ENCODE assay signal across 8 cellular contexts in genomic region chr15:63046927-63047760, GRCh38. TPM values are rescaled to one million over a fixed set of nuclear protein-coding genes. Genes with fewer than 3 reads are reported as not detected.
A peak's percentile ranks its signal among the peaks of the same experiment; 100 is the strongest.
DNase-seq lines count a peak whose midpoint lies in the region; ATAC-seq and TF ChIP-seq lines count a peak whose summit lies in the region.

No MANE protein-coding gene starts in this region.

- H3K4me1 ChIP-seq in naive thymus-derived CD4-positive, alpha-beta T cell (ENCODE audit: control insufficient read depth in 2 of 2, insufficient read depth in 2 of 2, low read length in 2 of 2) = peaks cover 9 to 16% of the 10 kb centered on the region in 2 donors

- POLR2A ChIA-PET in naive thymus-derived CD4-positive, alpha-beta T cell (lab: Charles Lee) = interaction anchor here (1.5 to 1.7 kb wide), 3 partner anchors 46 to 145 kb away, joined by 4 to 8 read pairs (median 6); partner anchors contain the start of gene RPS27L

- ATAC-seq in naive thymus-derived CD4-positive, alpha-beta T cell = no peak
- ATAC-seq in HG03565 (IDR thresholded peaks at IDR 0.05; ENCODE audit: unreplicated experiment) = no peak

- peak overlapping the region; percentile 99 for H3K4me3 ChIP-seq in AG10803 (ENCODE audit: low read length)
- H3K4me3 ChIP-seq in LNCaP clone FGC (ENCODE audit: low read depth, low read length) = peak overlapping the region; percentile 93
- no peak overlapping the region for H3K4me3 ChIP-seq in naive thymus-derived CD4-positive, alpha-beta T cell (ENCODE audit: low read length)

- peaks cover 17 to 29% of the 10 kb centered on the region in 2 donors for H3K27me3 ChIP-seq in naive thymus-derived CD4-positive, alpha-beta T cell (ENCODE audit: control insufficient read depth in 2 of 2, insufficient read depth in 2 of 2, low read length in 2 of 2)

- H3K27ac Mint-ChIP-seq in chondrocyte (ENCODE audit: unreplicated experiment) = peak overlapping the region; percentile 96
- H3K27ac Mint-ChIP-seq in naive thymus-derived CD4-positive, alpha-beta T cell = peak overlapping the region in 6 of 9 donors; percentile 25 to 85 (median 59)

- CTCF ChIA-PET in naive thymus-derived CD4-positive, alpha-beta T cell (lab: Charles Lee) = interaction anchor here (0.7 to 4.8 kb wide), 12 partner anchors 8 to 359 kb away, joined by 3 to 61 read pairs (median 5); no protein-coding TSS in a partner anchor

- peaks cover 61% of the 10 kb centered on the region for H3K4me1 Mint-ChIP-seq in chondrocyte (ENCODE audit: low read depth)
- H3K4me1 Mint-ChIP-seq in naive thymus-derived CD4-positive, alpha-beta T cell = peaks cover 17 to 47% (median 29%) of the 10 kb centered on the region in 7 donors

- no peaks in the 10 kb centered on the region for H3K36me3 ChIP-seq in naive thymus-derived CD4-positive, alpha-beta T cell (ENCODE audit: control insufficient read depth in 2 of 3, insufficient read depth in 3 of 3, low read length in 3 of 3)

- H3K9me3 ChIP-seq in naive thymus-derived CD4-positive, alpha-beta T cell (ENCODE audit: control insufficient read depth in 2 of 3, low read length in 3 of 3) = no peaks in the 10 kb centered on the region

- H3K27ac ChIP-seq in naive thymus-derived CD4-positive, alpha-beta T cell (ENCODE audit: low read depth, low read length) = no peak overlapping the region

- H3K27me3 Mint-ChIP-seq in chondrocyte (ENCODE audit: low read depth) = no peaks in the 10 kb centered on the region
- H3K27me3 Mint-ChIP-seq in naive thymus-derived CD4-positive, alpha-beta T cell = peaks cover 34 to 64% (median 40%) of the 10 kb centered on the region in 5 donors

- intact Hi-C loops in naive thymus-derived CD4-positive, alpha-beta T cell (cut with micrococcal nuclease) = loop anchor here (5.0 to 10.0 kb wide), 4 partner anchors 240 to 1048 kb away; partner anchors contain the start of genes CIAO2A (in 1 of the 2), SNX1 (in 1 of the 2) and VPS13C (in 1 of the 2)

- H3K9me3 Mint-ChIP-seq in chondrocyte (ENCODE audit: low read depth) = no peaks in the 10 kb centered on the region
- H3K9me3 Mint-ChIP-seq in naive thymus-derived CD4-positive, alpha-beta T cell = no peaks in the 10 kb centered on the region

- DNase-seq in AG10803 (ENCODE audit: low read depth) (no peak), LNCaP clone FGC (ENCODE audit: low read depth) (no peak), chondrocyte (ENCODE audit: low spot score) (no peak), AG08395 (ENCODE audit: low spot score) (no peak), NCI-H1436 treated with DMSO at 0.1 percent for 48 hours (lab: John Stamatoyannopoulos, UW) (no peak)
- peak in 1 of 9 donors; percentile 1 for DNase-seq in naive thymus-derived CD4-positive, alpha-beta T cell
- DNase-seq in stimulated activated CD4-positive, alpha-beta T cell treated with anti-CD3 and anti-CD28 coated beads, Interleukin-1b, Interleukin-23, amount 100 ng/mL, for 48 hours = no peak

- H3K4me3 Mint-ChIP-seq in chondrocyte (ENCODE audit: unreplicated experiment) = peak overlapping the region; percentile 99
- peak overlapping the region; percentile 69 to 97 (median 92) for H3K4me3 Mint-ChIP-seq in naive thymus-derived CD4-positive, alpha-beta T cell

- no peak for TF ChIP-seq CTCF in AG10803 (conservative IDR thresholded peaks at IDR 0.05; ENCODE audit: low read length)
- no peak for TF ChIP-seq CTCF in LNCaP clone FGC (IDR thresholded peaks at IDR 0.05; ENCODE audit: control insufficient read depth, extremely low read depth, insufficient read depth)
- TF ChIP-seq CTCF in chondrocyte (IDR thresholded peaks at IDR 0.05) = no peak

- peaks cover 74% of the 10 kb centered on the region for H3K36me3 Mint-ChIP-seq in chondrocyte (ENCODE audit: low read depth)
- peaks cover 0 to 1% (median 0%) of the 10 kb centered on the region in 5 donors for H3K36me3 Mint-ChIP-seq in naive thymus-derived CD4-positive, alpha-beta T cell

RNA-seq across cellular contexts. Expression of gene TPM1, which starts 4.6 kb away (rescaled TPM):
- 2,291 to 2,367 TPM (median 2,332 TPM) in 3 replicates for total RNA-seq in chondrocyte
- total RNA-seq in naive thymus-derived CD4-positive, alpha-beta T cell = 10 to 100 TPM in 4 of 5 experiments, 1 to 10 TPM in 1; 6.0 to 24.7 (median 19.2) TPM
- polyA plus RNA-seq in naive thymus-derived CD4-positive, alpha-beta T cell = 10 to 100 TPM in 1 of 2 donors, 1 to 10 TPM in 1; 8.6 to 10.9 TPM

Comparison
In these comparisons a context has a peak if more than half of its experiments do, and no peak if none do; other contexts are left out.
1. RNA of gene TPM1, which starts 4.6 kb away (total RNA-seq): 2,291 to 2,367 TPM in chondrocyte; 6.0 to 24.7 TPM in naive thymus-derived CD4-positive, alpha-beta T cell; every median in the first group is over 10 times any median in the second.